ENCODE assay signal across 1 cellular context in genomic region chr6:168871535-168872106, GRCh38.
TF ChIP-seq lines count a peak whose summit lies in the region.

No MANE protein-coding gene starts in this region.

TF ChIP-seq in GM23338, 12 proteins besides CTCF, POLR2A, EP300 and RAD21 (continued from another document):
- no peak for TF ChIP-seq ETS1 (IDR thresholded peaks at IDR 0.05)
